10 cellular contexts compared by ENCODE assay signal in the genomic region with DNA sequence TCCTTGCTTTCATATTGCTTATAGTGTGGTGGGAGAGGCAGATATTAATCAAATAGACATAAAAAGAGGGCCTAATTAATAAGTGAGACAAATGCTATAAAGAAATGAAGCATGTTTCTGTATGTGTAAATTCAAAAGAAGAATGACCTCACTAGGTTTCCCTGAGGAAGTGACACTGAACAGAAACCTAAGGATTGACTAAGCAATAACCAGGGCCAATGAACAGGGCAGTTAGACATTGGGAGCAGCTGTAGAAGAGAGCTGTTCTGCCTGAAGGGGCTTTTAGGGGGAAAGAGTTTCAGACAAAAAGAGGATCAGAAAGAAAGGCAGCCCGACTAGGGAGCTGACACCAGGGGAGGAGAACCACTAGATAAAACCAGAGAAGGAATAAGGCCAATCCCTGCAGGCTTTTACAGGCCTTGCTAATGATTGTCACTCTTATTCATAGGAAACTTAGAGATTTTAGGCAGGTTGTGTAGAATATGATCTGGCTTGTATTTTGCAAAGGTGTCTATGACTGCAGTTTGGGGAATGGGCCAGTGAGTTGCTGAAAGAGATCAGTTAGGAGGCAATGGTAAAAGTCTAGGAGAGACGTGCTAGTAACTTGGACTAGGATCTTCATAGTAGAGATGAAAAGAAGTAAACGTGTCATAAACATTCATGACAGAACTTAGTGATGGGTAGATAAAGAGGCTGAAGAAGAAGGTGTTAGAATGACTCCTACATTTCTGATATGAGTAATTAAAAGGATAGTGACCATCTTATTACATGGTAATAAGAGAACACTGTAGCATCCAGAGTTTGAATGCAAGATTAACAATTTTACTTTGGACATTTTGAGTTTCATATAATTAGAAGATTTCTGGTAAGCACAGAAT. TPM values are rescaled to one million over a fixed set of nuclear protein-coding genes. Genes with fewer than 3 reads are reported as not detected.
DNase-seq lines count a peak whose midpoint lies in the region; ATAC-seq, FAIRE-seq and TF ChIP-seq lines count a peak whose summit lies in the region.
"Had no signal": no experiment of that assay in that cellular context is flagged by ENCODE, and none has a peak within 500 bp of the region (broad histone marks: within the 10 kb centered on the region; RNA-seq: fewer than 3 reads in every experiment).

No MANE protein-coding gene starts in this region.

- H3K27ac Mint-ChIP-seq in astrocyte (ENCODE audit: unreplicated experiment), result no peak overlapping the region

- no peaks in the 10 kb centered on the region for H3K27me3 ChIP-seq in astrocyte (ENCODE audit: insufficient read depth, low read length)
- H3K27me3 ChIP-seq in HAP-1 (ENCODE audit: low read depth), result no peaks in the 10 kb centered on the region
- H3K27me3 ChIP-seq in esophagus squamous epithelium, result no peaks in the 10 kb centered on the region
- H3K27me3 ChIP-seq: suprapubic skin had no signal

- TF ChIP-seq POLR2A in esophagus squamous epithelium (IDR thresholded peaks at IDR 0.05), result no peak

- H3K9me3 Mint-ChIP-seq in astrocyte (ENCODE audit: unreplicated experiment), result peaks cover 4% of the 10 kb centered on the region

- H3K36me3 ChIP-seq in astrocyte (ENCODE audit: insufficient read depth, low read length) (no peaks in the 10 kb centered on the region), HAP-1 (replicated peaks) (no peaks in the 10 kb centered on the region), esophagus squamous epithelium (no peaks in the 10 kb centered on the region)
- H3K36me3 ChIP-seq: suprapubic skin had no signal

- peaks cover 13% of the 10 kb centered on the region for H3K4me1 Mint-ChIP-seq in astrocyte (ENCODE audit: low read depth, unreplicated experiment)

- H3K9ac ChIP-seq in astrocyte (ENCODE audit: low read length), result no peak overlapping the region
- H3K9ac ChIP-seq: KMS-11 had no signal

- intact Hi-C loops in esophagus squamous epithelium (cut with DNase I), result no loop called here

- H3K79me2 ChIP-seq in astrocyte (ENCODE audit: insufficient read depth, low read length), result no peaks in the 10 kb centered on the region

- no peaks in the 10 kb centered on the region for H4K20me1 ChIP-seq in astrocyte (ENCODE audit: insufficient read depth, low read length)

- no peak overlapping the region for H2AFZ ChIP-seq in astrocyte (ENCODE audit: low read depth, low read length)

- ATAC-seq in GM19328 (IDR thresholded peaks at IDR 0.05; ENCODE audit: unreplicated experiment), result peak; percentile 90
- ATAC-seq in HG02970 (IDR thresholded peaks at IDR 0.05; ENCODE audit: low FRiP score, unreplicated experiment), result peak; percentile 87

- TF ChIP-seq CTCF in GM12865 (IDR thresholded peaks at IDR 0.05; ENCODE audit: insufficient read depth, low read depth, low read length, missing control alignments) (no peak), astrocyte (IDR thresholded peaks at IDR 0.05; ENCODE audit: insufficient read depth, low read depth, low read length) (no peak), esophagus squamous epithelium (IDR thresholded peaks at IDR 0.05) (no peak)

- 45 to 60% methylated on average over 3 of the region's 3 CpGs for WGBS in esophagus squamous epithelium, 2 donors

- peak; percentile 82 for DNase-seq in GM12865 (ENCODE audit: low read depth)
- DNase-seq in astrocyte (ENCODE audit: low read depth), result no peak
- DNase-seq in HAP-1 (ENCODE audit: low spot score in 2 of 2), result no peak
- no peak for DNase-seq in esophagus squamous epithelium (lab: John Stamatoyannopoulos, UW)
- DNase-seq in C1 segment of cervical spinal cord (lab: John Stamatoyannopoulos, UW), result no peak
- DNase-seq in DMS79 treated with DMSO at 0.1 percent for 48 hours (lab: John Stamatoyannopoulos, UW), result no peak

- FAIRE-seq in astrocyte (lab: Jason Lieb, UNC), result peak; percentile 75

- H3K4me3 Mint-ChIP-seq in astrocyte (ENCODE audit: unreplicated experiment), result no peak overlapping the region

- no peak overlapping the region for H3K4me2 ChIP-seq in astrocyte (ENCODE audit: low read length)
- H3K4me2 ChIP-seq: KMS-11 had no signal

- H3K27me3 Mint-ChIP-seq in astrocyte (ENCODE audit: low read depth, unreplicated experiment), result no peaks in the 10 kb centered on the region

- H3K4me3 ChIP-seq in GM12865 (ENCODE audit: low read depth, low read length), result no peak overlapping the region
- no peak overlapping the region for H3K4me3 ChIP-seq in astrocyte (ENCODE audit: insufficient read depth, low read depth, low read length)
- H3K4me3 ChIP-seq in HAP-1, result no peak overlapping the region
- H3K4me3 ChIP-seq in esophagus squamous epithelium, result no peak overlapping the region
- H3K4me3 ChIP-seq: suprapubic skin had no signal

- in situ Hi-C loops in HAP-1 (cut with MboI; ENCODE audit: low sequenced_read_pairs), result no loop called here

- peaks cover 8% of the 10 kb centered on the region for H3K4me1 ChIP-seq in astrocyte (ENCODE audit: insufficient read depth, low read length)
- H3K4me1 ChIP-seq in HAP-1, result no peaks in the 10 kb centered on the region; the same call in 1 of the 2 replicates
- peaks cover under 1 to 33% (median 4%) of the 10 kb centered on the region in 3 donors for H3K4me1 ChIP-seq in esophagus squamous epithelium

- H3K9me3 ChIP-seq in astrocyte (ENCODE audit: insufficient read depth, low read depth, low read length), result no peaks in the 10 kb centered on the region
- H3K9me3 ChIP-seq in HAP-1, result no peaks in the 10 kb centered on the region
- no peaks in the 10 kb centered on the region for H3K9me3 ChIP-seq in esophagus squamous epithelium
- H3K9me3 ChIP-seq: suprapubic skin had no signal

- no peak overlapping the region for H3K27ac ChIP-seq in astrocyte (ENCODE audit: low read depth, low read length)
- H3K27ac ChIP-seq in esophagus squamous epithelium, result no peak overlapping the region
- H3K27ac ChIP-seq: KMS-11, suprapubic skin had no signal

- no peaks in the 10 kb centered on the region for H3K36me3 Mint-ChIP-seq in astrocyte (ENCODE audit: low read depth, unreplicated experiment)

RNA-seq across cellular contexts. Expression of gene NABP1, which starts 26.8 kb away (rescaled TPM):
- total RNA-seq in astrocyte, result 181 and 213 TPM in 2 replicates
- total RNA-seq in esophagus squamous epithelium, result 10 to 100 TPM; 13.8 to 50.3 (median 23.9) TPM
